1 cellular context compared by ENCODE assay signal in the genomic region with DNA sequence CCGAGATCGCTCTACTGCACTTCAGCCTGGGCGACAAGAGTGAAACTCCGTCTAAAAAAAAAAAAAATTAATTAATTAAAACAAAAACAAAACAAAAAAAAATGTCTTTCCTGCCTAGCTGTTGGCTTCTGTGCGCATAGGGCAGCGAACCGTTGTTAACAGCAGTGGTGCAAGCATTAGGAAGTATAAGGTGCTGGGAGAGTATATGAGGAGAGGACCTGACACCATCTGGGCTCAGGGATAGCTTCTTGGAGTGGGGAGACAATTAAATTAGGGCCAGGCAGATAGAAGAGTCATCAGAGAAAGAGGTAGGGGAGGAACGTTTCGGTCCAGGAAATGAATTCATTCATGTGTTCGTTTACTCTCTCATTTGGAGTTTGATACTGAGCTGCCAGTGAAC.
TF ChIP-seq lines count a peak whose summit lies in the region.

No MANE protein-coding gene starts in this region.

TF ChIP-seq in K562, 482 proteins besides CTCF, POLR2A, EP300 and RAD21:
- TF ChIP-seq ZNF12 (CRISPR knock-in tag; IDR thresholded peaks at IDR 0.05) (peak; percentile 96), POLR2B (IDR thresholded peaks at IDR 0.05; ENCODE audit: low read depth, partially characterized antibody) (no peak), TAF15 (IDR thresholded peaks at IDR 0.05; ENCODE audit: low read depth, low read length) (no peak), ZNF146 (CRISPR knock-in tag; IDR thresholded peaks at IDR 0.05; ENCODE audit: unreplicated experiment) (no peak), FOXM1 (IDR thresholded peaks at IDR 0.05; ENCODE audit: low read depth) (no peak), FOXM1 (CRISPR knock-in tag; IDR thresholded peaks at IDR 0.05; ENCODE audit: low read depth) (no peak)
